1 cellular context compared by ENCODE assay signal in the genomic region with DNA sequence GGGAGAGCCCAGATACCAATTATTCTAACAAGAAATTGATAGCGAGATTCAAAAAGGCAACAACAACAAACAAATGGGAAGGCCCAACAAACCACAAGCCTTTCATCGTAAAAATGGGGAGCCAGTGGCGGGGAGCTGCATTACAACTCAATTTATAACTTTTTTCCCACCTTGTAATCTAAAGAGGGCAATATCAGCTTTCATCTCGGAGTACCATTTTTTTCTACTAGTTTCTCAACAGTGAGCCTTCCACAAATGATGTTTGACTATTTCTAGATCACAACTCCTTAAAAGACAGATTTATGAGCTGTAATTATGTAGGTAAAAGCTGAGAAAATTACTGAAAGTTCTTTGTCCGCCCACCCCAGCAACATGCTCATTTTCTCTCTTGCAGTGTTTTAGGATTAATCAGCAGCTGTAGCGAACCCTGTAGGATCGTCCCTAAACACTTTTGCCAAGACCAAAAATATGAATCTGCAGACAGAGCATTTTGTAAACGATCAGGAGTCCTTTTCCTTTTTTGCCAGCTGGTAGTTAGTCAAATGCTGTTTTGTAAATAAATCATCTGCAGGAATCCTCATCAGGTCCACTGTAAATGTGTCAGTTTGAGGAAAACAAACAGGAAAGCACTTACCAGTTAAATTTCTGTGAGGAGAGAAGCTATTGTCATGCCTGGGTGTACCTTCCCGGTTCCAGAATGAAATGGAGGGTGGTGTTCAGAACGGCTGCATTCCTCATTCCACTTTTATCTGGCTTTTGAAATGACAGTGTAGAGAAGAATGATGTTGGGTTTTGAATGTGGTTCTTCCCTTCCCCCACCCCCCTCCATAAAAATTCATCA.
TF ChIP-seq lines count a peak whose summit lies in the region.

No MANE protein-coding gene starts in this region.

TF ChIP-seq in HEK293, 187 proteins besides CTCF, POLR2A, EP300 and RAD21 (continued from another document and continues in another):
- TF ChIP-seq, protein P1, sequence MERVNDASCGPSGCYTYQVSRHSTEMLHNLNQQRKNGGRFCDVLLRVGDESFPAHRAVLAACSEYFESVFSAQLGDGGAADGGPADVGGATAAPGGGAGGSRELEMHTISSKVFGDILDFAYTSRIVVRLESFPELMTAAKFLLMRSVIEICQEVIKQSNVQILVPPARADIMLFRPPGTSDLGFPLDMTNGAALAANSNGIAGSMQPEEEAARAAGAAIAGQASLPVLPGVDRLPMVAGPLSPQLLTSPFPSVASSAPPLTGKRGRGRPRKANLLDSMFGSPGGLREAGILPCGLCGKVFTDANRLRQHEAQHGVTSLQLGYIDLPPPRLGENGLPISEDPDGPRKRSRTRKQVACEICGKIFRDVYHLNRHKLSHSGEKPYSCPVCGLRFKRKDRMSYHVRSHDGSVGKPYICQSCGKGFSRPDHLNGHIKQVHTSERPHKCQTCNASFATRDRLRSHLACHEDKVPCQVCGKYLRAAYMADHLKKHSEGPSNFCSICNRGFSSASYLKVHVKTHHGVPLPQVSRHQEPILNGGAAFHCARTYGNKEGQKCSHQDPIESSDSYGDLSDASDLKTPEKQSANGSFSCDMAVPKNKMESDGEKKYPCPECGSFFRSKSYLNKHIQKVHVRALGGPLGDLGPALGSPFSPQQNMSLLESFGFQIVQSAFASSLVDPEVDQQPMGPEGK (tag by site-specific recombination; IDR thresholded peaks at IDR 0.05): peak; percentile 27; the same call in 1 of the 2 replicates
- TF ChIP-seq ZNF596 (tag by site-specific recombination; IDR thresholded peaks at IDR 0.05) (no peak), ZBTB8A (tag by site-specific recombination; IDR thresholded peaks at IDR 0.05) (peak; percentile 28), ZNF175 (tag by site-specific recombination; IDR thresholded peaks at IDR 0.05) (no peak), ZNF366 (tag by site-specific recombination; conservative IDR thresholded peaks at IDR 0.05) (0 out of 2 replicates have a peak, but pooled peaks have one; percentile 10), ZSCAN16 (tag by site-specific recombination; IDR thresholded peaks at IDR 0.05) (peak; percentile 68; the same call in 1 of the 2 replicates), KLF10 (tag by site-specific recombination; IDR thresholded peaks at IDR 0.05) (0 out of 2 replicates have a peak, but pooled peaks have one; percentile 24), ZNF629 (tag by site-specific recombination; IDR thresholded peaks at IDR 0.05) (peak; percentile 36; the same call in 1 of the 2 replicates), OVOL3 (tag by site-specific recombination; IDR thresholded peaks at IDR 0.05) (no peak), OSR2 (tag by site-specific recombination; IDR thresholded peaks at IDR 0.05) (peak; percentile 82), IKZF3 (tag by site-specific recombination; IDR thresholded peaks at IDR 0.05) (peak; percentile 30), ZNF211 (tag by site-specific recombination; IDR thresholded peaks at IDR 0.05; ENCODE audit: low read depth) (no peak), ZNF239 (tag by site-specific recombination; IDR thresholded peaks at IDR 0.05) (no peak), ZNF350 (tag by site-specific recombination; IDR thresholded peaks at IDR 0.05) (no peak), ZNF843 (tag by site-specific recombination; IDR thresholded peaks at IDR 0.05) (peak; percentile 74), SP2 (tag by site-specific recombination; IDR thresholded peaks at IDR 0.05) (no peak), ZBTB1 (tag by site-specific recombination; IDR thresholded peaks at IDR 0.05) (no peak), SP7 (tag by site-specific recombination; IDR thresholded peaks at IDR 0.05) (peak; percentile 97), ZNF341 (tag by site-specific recombination; IDR thresholded peaks at IDR 0.05; ENCODE audit: low read depth) (peak; percentile 96), TRIM28 (IDR thresholded peaks at IDR 0.05; ENCODE audit: borderline replicate concordance, low read length) (peak; percentile 67), ZIC2 (tag by site-specific recombination; IDR thresholded peaks at IDR 0.05) (peak; percentile 48), ZNF394 (tag by site-specific recombination; IDR thresholded peaks at IDR 0.05; ENCODE audit: borderline replicate concordance) (peak; percentile 18; the same call in 1 of the 2 replicates), FEZF1 (tag by site-specific recombination; IDR thresholded peaks at IDR 0.05) (peak; percentile 99), ZNF791 (tag by site-specific recombination; IDR thresholded peaks at IDR 0.05) (no peak), ZNF610 (tag by site-specific recombination; IDR thresholded peaks at IDR 0.05; ENCODE audit: borderline replicate concordance) (no peak), ZNF19 (tag by site-specific recombination; IDR thresholded peaks at IDR 0.05; ENCODE audit: low read depth) (no peak), WT1 (tag by site-specific recombination; IDR thresholded peaks at IDR 0.05) (peak; percentile 90), ZNF24 (tag by site-specific recombination; IDR thresholded peaks at IDR 0.05) (peak; percentile 27; the same call in 1 of the 2 replicates), ZNF10 (tag by site-specific recombination; IDR thresholded peaks at IDR 0.05) (peak; percentile 67; the same call in 1 of the 2 replicates), GLIS1 (tag by site-specific recombination; IDR thresholded peaks at IDR 0.05) (0 out of 2 replicates have a peak, but pooled peaks have one; percentile 17), ZNF2 (tag by site-specific recombination; IDR thresholded peaks at IDR 0.05) (0 out of 2 replicates have a peak, but pooled peaks have one; percentile 26), ZSCAN23 (tag by site-specific recombination; IDR thresholded peaks at IDR 0.05) (0 out of 2 replicates have a peak, but pooled peaks have one; percentile 32), ZBTB20 (tag by site-specific recombination; IDR thresholded peaks at IDR 0.05) (peak; percentile 40; the same call in 1 of the 2 replicates), ZEB2 (tag by site-specific recombination; IDR thresholded peaks at IDR 0.05) (peak; percentile 42)
- TF ChIP-seq, protein P2, sequence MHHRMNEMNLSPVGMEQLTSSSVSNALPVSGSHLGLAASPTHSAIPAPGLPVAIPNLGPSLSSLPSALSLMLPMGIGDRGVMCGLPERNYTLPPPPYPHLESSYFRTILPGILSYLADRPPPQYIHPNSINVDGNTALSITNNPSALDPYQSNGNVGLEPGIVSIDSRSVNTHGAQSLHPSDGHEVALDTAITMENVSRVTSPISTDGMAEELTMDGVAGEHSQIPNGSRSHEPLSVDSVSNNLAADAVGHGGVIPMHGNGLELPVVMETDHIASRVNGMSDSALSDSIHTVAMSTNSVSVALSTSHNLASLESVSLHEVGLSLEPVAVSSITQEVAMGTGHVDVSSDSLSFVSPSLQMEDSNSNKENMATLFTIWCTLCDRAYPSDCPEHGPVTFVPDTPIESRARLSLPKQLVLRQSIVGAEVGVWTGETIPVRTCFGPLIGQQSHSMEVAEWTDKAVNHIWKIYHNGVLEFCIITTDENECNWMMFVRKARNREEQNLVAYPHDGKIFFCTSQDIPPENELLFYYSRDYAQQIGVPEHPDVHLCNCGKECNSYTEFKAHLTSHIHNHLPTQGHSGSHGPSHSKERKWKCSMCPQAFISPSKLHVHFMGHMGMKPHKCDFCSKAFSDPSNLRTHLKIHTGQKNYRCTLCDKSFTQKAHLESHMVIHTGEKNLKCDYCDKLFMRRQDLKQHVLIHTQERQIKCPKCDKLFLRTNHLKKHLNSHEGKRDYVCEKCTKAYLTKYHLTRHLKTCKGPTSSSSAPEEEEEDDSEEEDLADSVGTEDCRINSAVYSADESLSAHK (tag by site-specific recombination; IDR thresholded peaks at IDR 0.05): peak; percentile 66
- TF ChIP-seq, protein P3, sequence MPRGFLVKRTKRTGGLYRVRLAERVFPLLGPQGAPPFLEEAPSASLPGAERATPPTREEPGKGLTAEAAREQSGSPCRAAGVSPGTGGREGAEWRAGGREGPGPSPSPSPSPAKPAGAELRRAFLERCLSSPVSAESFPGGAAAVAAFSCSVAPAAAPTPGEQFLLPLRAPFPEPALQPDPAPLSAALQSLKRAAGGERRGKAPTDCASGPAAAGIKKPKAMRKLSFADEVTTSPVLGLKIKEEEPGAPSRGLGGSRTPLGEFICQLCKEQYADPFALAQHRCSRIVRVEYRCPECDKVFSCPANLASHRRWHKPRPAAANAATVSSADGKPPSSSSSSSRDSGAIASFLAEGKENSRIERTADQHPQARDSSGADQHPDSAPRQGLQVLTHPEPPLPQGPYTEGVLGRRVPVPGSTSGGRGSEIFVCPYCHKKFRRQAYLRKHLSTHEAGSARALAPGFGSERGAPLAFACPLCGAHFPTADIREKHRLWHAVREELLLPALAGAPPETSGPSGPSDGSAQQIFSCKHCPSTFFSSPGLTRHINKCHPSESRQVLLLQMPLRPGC (tag by site-specific recombination; IDR thresholded peaks at IDR 0.05): peak; percentile 17; the same call in 1 of the 2 replicates
- TF ChIP-seq, protein P4, sequence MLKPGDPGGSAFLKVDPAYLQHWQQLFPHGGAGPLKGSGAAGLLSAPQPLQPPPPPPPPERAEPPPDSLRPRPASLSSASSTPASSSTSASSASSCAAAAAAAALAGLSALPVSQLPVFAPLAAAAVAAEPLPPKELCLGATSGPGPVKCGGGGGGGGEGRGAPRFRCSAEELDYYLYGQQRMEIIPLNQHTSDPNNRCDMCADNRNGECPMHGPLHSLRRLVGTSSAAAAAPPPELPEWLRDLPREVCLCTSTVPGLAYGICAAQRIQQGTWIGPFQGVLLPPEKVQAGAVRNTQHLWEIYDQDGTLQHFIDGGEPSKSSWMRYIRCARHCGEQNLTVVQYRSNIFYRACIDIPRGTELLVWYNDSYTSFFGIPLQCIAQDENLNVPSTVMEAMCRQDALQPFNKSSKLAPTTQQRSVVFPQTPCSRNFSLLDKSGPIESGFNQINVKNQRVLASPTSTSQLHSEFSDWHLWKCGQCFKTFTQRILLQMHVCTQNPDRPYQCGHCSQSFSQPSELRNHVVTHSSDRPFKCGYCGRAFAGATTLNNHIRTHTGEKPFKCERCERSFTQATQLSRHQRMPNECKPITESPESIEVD (tag by site-specific recombination; IDR thresholded peaks at IDR 0.05): peak; percentile 99
- TF ChIP-seq, protein P5, sequence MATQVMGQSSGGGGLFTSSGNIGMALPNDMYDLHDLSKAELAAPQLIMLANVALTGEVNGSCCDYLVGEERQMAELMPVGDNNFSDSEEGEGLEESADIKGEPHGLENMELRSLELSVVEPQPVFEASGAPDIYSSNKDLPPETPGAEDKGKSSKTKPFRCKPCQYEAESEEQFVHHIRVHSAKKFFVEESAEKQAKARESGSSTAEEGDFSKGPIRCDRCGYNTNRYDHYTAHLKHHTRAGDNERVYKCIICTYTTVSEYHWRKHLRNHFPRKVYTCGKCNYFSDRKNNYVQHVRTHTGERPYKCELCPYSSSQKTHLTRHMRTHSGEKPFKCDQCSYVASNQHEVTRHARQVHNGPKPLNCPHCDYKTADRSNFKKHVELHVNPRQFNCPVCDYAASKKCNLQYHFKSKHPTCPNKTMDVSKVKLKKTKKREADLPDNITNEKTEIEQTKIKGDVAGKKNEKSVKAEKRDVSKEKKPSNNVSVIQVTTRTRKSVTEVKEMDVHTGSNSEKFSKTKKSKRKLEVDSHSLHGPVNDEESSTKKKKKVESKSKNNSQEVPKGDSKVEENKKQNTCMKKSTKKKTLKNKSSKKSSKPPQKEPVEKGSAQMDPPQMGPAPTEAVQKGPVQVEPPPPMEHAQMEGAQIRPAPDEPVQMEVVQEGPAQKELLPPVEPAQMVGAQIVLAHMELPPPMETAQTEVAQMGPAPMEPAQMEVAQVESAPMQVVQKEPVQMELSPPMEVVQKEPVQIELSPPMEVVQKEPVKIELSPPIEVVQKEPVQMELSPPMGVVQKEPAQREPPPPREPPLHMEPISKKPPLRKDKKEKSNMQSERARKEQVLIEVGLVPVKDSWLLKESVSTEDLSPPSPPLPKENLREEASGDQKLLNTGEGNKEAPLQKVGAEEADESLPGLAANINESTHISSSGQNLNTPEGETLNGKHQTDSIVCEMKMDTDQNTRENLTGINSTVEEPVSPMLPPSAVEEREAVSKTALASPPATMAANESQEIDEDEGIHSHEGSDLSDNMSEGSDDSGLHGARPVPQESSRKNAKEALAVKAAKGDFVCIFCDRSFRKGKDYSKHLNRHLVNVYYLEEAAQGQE (tag by site-specific recombination; IDR thresholded peaks at IDR 0.05): no peak
- TF ChIP-seq, protein P6, sequence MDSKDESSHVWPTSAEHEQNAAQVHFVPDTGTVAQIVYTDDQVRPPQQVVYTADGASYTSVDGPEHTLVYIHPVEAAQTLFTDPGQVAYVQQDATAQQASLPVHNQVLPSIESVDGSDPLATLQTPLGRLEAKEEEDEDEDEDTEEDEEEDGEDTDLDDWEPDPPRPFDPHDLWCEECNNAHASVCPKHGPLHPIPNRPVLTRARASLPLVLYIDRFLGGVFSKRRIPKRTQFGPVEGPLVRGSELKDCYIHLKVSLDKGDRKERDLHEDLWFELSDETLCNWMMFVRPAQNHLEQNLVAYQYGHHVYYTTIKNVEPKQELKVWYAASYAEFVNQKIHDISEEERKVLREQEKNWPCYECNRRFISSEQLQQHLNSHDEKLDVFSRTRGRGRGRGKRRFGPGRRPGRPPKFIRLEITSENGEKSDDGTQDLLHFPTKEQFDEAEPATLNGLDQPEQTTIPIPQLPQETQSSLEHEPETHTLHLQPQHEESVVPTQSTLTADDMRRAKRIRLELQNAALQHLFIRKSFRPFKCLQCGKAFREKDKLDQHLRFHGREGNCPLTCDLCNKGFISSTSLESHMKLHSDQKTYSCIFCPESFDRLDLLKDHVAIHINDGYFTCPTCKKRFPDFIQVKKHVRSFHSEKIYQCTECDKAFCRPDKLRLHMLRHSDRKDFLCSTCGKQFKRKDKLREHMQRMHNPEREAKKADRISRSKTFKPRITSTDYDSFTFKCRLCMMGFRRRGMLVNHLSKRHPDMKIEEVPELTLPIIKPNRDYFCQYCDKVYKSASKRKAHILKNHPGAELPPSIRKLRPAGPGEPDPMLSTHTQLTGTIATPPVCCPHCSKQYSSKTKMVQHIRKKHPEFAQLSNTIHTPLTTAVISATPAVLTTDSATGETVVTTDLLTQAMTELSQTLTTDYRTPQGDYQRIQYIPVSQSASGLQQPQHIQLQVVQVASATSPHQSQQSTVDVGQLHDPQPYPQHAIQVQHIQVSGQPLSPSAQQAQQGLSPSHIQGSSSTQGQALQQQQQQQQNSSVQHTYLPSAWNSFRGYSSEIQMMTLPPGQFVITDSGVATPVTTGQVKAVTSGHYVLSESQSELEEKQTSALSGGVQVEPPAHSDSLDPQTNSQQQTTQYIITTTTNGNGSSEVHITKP (tag by site-specific recombination; IDR thresholded peaks at IDR 0.05): peak; percentile 66; the same call in 1 of the 2 replicates
- TF ChIP-seq, protein P7, sequence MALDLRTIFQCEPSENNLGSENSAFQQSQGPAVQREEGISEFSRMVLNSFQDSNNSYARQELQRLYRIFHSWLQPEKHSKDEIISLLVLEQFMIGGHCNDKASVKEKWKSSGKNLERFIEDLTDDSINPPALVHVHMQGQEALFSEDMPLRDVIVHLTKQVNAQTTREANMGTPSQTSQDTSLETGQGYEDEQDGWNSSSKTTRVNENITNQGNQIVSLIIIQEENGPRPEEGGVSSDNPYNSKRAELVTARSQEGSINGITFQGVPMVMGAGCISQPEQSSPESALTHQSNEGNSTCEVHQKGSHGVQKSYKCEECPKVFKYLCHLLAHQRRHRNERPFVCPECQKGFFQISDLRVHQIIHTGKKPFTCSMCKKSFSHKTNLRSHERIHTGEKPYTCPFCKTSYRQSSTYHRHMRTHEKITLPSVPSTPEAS (tag by site-specific recombination; IDR thresholded peaks at IDR 0.05): no peak
- TF ChIP-seq, protein P8, sequence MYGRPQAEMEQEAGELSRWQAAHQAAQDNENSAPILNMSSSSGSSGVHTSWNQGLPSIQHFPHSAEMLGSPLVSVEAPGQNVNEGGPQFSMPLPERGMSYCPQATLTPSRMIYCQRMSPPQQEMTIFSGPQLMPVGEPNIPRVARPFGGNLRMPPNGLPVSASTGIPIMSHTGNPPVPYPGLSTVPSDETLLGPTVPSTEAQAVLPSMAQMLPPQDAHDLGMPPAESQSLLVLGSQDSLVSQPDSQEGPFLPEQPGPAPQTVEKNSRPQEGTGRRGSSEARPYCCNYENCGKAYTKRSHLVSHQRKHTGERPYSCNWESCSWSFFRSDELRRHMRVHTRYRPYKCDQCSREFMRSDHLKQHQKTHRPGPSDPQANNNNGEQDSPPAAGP (tag by site-specific recombination; IDR thresholded peaks at IDR 0.05): no peak
